Comparison of ENCODE assay signal across 27 cellular contexts in genomic region chr1:4935807-4936206, GRCh38.
"Had no signal": no experiment of that assay in that cellular context is flagged by ENCODE, and none has a peak within 500 bp of the region (broad histone marks: within the 10 kb centered on the region; RNA-seq: fewer than 3 reads in every experiment).

No MANE protein-coding gene starts in this region.

- H3K27me3 Mint-ChIP-seq: activated naive CD8-positive, alpha-beta T cell; progenitor cell of endocrine pancreas; stimulated activated naive CD8-positive, alpha-beta T cell treated with anti-CD3 and anti-CD28 coated beads, Interleukin-15, Interleukin-2, amounts not matched to agents 100 ng/mL and 50 ng/mL, for 24 hours had no signal

- H3K4me3 ChIP-seq: body of pancreas, coronary artery, dorsolateral prefrontal cortex, gastroesophageal sphincter, heart right ventricle, neural progenitor cell, sigmoid colon, thyroid gland, upper lobe of left lung had no signal

- H3K9me3 ChIP-seq: body of pancreas, gastroesophageal sphincter, thyroid gland, upper lobe of left lung had no signal

- H3K27me3 ChIP-seq: body of pancreas, dorsolateral prefrontal cortex, gastroesophageal sphincter, neural progenitor cell, sigmoid colon, thyroid gland, upper lobe of left lung had no signal

- ATAC-seq: activated T-cell treated with anti-CD3 and anti-CD28 coated beads, Interleukin-2, amount 50 U/mL, for 72 hours; body of pancreas; gastroesophageal sphincter; naive thymus-derived CD8-positive, alpha-beta T cell; stimulated activated effector memory CD8-positive, alpha-beta T cell treated with anti-CD3 and anti-CD28 coated beads, Interleukin-12 subunit alpha, Interleukin-12 subunit beta, amount 100 ng/mL, for 72 hours had no signal

- H3K4me1 Mint-ChIP-seq: naive thymus-derived CD8-positive, alpha-beta T cell; stimulated activated effector memory CD8-positive, alpha-beta T cell treated with anti-CD3 and anti-CD28 coated beads, Interleukin-12 subunit alpha, Interleukin-12 subunit beta, amount 100 ng/mL, for 72 hours had no signal

- H3K27ac Mint-ChIP-seq: activated naive CD8-positive, alpha-beta T cell; activated T-cell treated with anti-CD3 and anti-CD28 coated beads, Interleukin-2, amount 50 U/mL, for 72 hours; naive thymus-derived CD8-positive, alpha-beta T cell; neural progenitor cell; progenitor cell of endocrine pancreas; stimulated activated effector memory CD8-positive, alpha-beta T cell treated with anti-CD3 and anti-CD28 coated beads, Interleukin-12 subunit alpha, Interleukin-12 subunit beta, amount 100 ng/mL, for 72 hours; stimulated activated naive CD8-positive, alpha-beta T cell treated with anti-CD3 and anti-CD28 coated beads, Interleukin-15, Interleukin-2, amounts not matched to agents 100 ng/mL and 50 ng/mL, for 24 hours had no signal

- H3K4me1 ChIP-seq: body of pancreas, gastroesophageal sphincter, thyroid gland, upper lobe of left lung had no signal

- H3K36me3 Mint-ChIP-seq: activated naive CD8-positive, alpha-beta T cell; naive thymus-derived CD8-positive, alpha-beta T cell; neural progenitor cell; stimulated activated effector memory CD8-positive, alpha-beta T cell treated with anti-CD3 and anti-CD28 coated beads, Interleukin-12 subunit alpha, Interleukin-12 subunit beta, amount 100 ng/mL, for 72 hours had no signal

- H3K4me3 Mint-ChIP-seq: activated naive CD8-positive, alpha-beta T cell; activated T-cell treated with anti-CD3 and anti-CD28 coated beads, Interleukin-2, amount 50 U/mL, for 72 hours; naive thymus-derived CD8-positive, alpha-beta T cell; neural progenitor cell; stimulated activated effector memory CD8-positive, alpha-beta T cell treated with anti-CD3 and anti-CD28 coated beads, Interleukin-12 subunit alpha, Interleukin-12 subunit beta, amount 100 ng/mL, for 72 hours; stimulated activated naive CD8-positive, alpha-beta T cell treated with anti-CD3 and anti-CD28 coated beads, Interleukin-15, Interleukin-2, amounts not matched to agents 100 ng/mL and 50 ng/mL, for 24 hours had no signal

- H3K36me3 ChIP-seq: gastroesophageal sphincter, heart right ventricle, neural progenitor cell, sigmoid colon, thyroid gland, upper lobe of left lung had no signal

- DNase-seq: activated CD4-positive, alpha-beta T cell treated with anti-CD3 and anti-CD28 coated beads for 4 hours; activated CD4-positive, alpha-beta T cell treated with anti-CD3 and anti-CD28 coated beads, Interleukin-2, amount 50 U/mL, for 4 hours; activated naive CD4-positive, alpha-beta T cell; activated T-cell treated with anti-CD3 and anti-CD28 coated beads for 4 hours; activated T-cell treated with anti-CD3 and anti-CD28 coated beads, Interleukin-2, amount 50 U/mL, for 72 hours; aorta; body of pancreas; effector memory CD4-positive, alpha-beta T cell; erythroblast; heart right ventricle; mammary epithelial cell; naive thymus-derived CD8-positive, alpha-beta T cell; sigmoid colon; small intestine; stimulated activated CD4-positive, alpha-beta T cell treated with anti-CD3 and anti-CD28 coated beads, Interleukin-4, amount 100 ng/mL, for 24 hours; T-helper 9 cell; thyroid gland; upper lobe of left lung had no signal

- H3K27ac ChIP-seq: body of pancreas, dorsolateral prefrontal cortex, gastroesophageal sphincter, heart right ventricle, neural progenitor cell, sigmoid colon, thyroid gland, upper lobe of left lung, VCaP had no signal
